20 cellular contexts compared by ENCODE assay signal in the genomic region with DNA sequence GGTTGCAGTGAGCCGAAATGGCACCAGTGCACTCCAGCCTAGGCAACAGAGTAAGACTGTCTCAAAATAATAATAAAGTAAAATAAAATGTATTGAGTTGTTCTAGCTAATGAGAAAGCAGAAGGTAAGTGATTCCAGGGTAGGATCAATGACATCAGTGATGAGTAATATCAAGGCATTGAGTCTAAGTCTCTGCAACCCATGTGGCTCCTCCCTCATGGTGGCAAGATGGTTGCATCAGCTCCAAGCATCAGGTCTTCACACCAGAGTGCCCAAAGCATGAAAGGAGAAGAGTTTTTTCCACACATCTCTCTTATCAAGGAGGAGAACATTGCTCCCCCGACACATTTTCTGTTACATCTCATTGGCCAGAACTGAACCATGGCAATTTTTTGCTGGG.
"Had no signal": no experiment of that assay in that cellular context is flagged by ENCODE, and none has a peak within 500 bp of the region (broad histone marks: within the 10 kb centered on the region; RNA-seq: fewer than 3 reads in every experiment).

No MANE protein-coding gene starts in this region.

- DNase-seq: cortex of kidney; dorsolateral prefrontal cortex; effector CD8-positive, alpha-beta T cell; heart right ventricle; hypothalamus; kidney glomerular epithelial cell; mesendoderm; naive thymus-derived CD8-positive, alpha-beta T cell; psoas muscle; retina; right lobe of liver; spleen; stimulated activated CD4-positive, alpha-beta T cell treated with anti-CD3 and anti-CD28 coated beads, Interleukin-15, amount 100 ng/mL, for 24 hours; stimulated activated CD4-positive, alpha-beta T cell treated with anti-CD3 and anti-CD28 coated beads, Interleukin-1b, Interleukin-23, amount 100 ng/mL, for 48 hours; stimulated activated CD4-positive, alpha-beta T cell treated with anti-CD3 and anti-CD28 coated beads, Interleukin-4, amount 100 ng/mL, for 24 hours; stomach; substantia nigra; transverse colon had no signal

- H3K27me3 Mint-ChIP-seq: stimulated activated memory B cell treated with anti-CD40 and anti-IgM and Interleukin-4, amounts not matched to agents 10 μg/mL and 1 μg/mL and 100 μg/mL, for 72 hours had no signal

- H3K4me3 Mint-ChIP-seq: naive thymus-derived CD8-positive, alpha-beta T cell; stimulated activated memory B cell treated with anti-CD40 and anti-IgM and Interleukin-4, amounts not matched to agents 10 μg/mL and 1 μg/mL and 100 μg/mL, for 72 hours had no signal

- ATAC-seq: heart right ventricle; naive thymus-derived CD8-positive, alpha-beta T cell; psoas muscle; right lobe of liver; stimulated activated memory B cell treated with anti-CD40 and anti-IgM and Interleukin-4, amounts not matched to agents 10 μg/mL and 1 μg/mL and 100 μg/mL, for 72 hours had no signal

- H3K4me1 Mint-ChIP-seq: naive thymus-derived CD8-positive, alpha-beta T cell; stimulated activated memory B cell treated with anti-CD40 and anti-IgM and Interleukin-4, amounts not matched to agents 10 μg/mL and 1 μg/mL and 100 μg/mL, for 72 hours had no signal

- H3K27ac Mint-ChIP-seq: naive thymus-derived CD8-positive, alpha-beta T cell; stimulated activated memory B cell treated with anti-CD40 and anti-IgM and Interleukin-4, amounts not matched to agents 10 μg/mL and 1 μg/mL and 100 μg/mL, for 72 hours had no signal

- H3K4me3 ChIP-seq: dorsolateral prefrontal cortex, heart right ventricle, psoas muscle, right lobe of liver, spleen, stomach, thoracic aorta, transverse colon had no signal
